In genomic region chr7:151080091-151080521, GRCh38 we compare ENCODE assay signal across 8 cellular contexts. TPM values are rescaled to one million over a fixed set of nuclear protein-coding genes. Genes with fewer than 3 reads are reported as not detected.
DNase-seq lines count a peak whose midpoint lies in the region; ATAC-seq, FAIRE-seq and TF ChIP-seq lines count a peak whose summit lies in the region.

No MANE protein-coding gene starts in this region.

- TF ChIP-seq POLR2A in A549 (IDR thresholded peaks at IDR 0.05; ENCODE audit: low read length): no peak
- TF ChIP-seq POLR2A in K562 (conservative IDR thresholded peaks at IDR 0.05): no peak

- H4K20me1 ChIP-seq in Loucy (ENCODE audit: insufficient read depth, low read length, poor library complexity, severe bottlenecking): peaks cover 14% of the 10 kb centered on the region
- H4K20me1 ChIP-seq in K562 (replicated peaks; ENCODE audit: control insufficient read depth, insufficient read depth, low read length): peaks cover 5% of the 10 kb centered on the region

- FAIRE-seq in A549 (lab: Jason Lieb, UNC) (no peak), K562 (lab: Jason Lieb, UNC) (peak; percentile 69), kidney (lab: Jason Lieb, UNC) (no peak)

- H3K9me3 ChIP-seq in A549 (no peaks in the 10 kb centered on the region), Loucy (ENCODE audit: insufficient read depth, low read depth, low read length) (no peaks in the 10 kb centered on the region), K562 (replicated peaks; ENCODE audit: control insufficient read depth, insufficient read depth, low read depth, low read length) (no peaks in the 10 kb centered on the region), kidney (ENCODE audit: control insufficient read depth in 1 of 2, low read length in 2 of 2) (no peaks in the 10 kb centered on the region)

- TF ChIP-seq EP300 in A549 (IDR thresholded peaks at IDR 0.05) (no peak), K562 (IDR thresholded peaks at IDR 0.05; ENCODE audit: low read length) (no peak)

- BruUV-seq in K562 (replicated peaks; lab: Mats Ljungman, UMichigan): TSS peak; percentile 57

- no peaks in the 10 kb centered on the region for H3K27me3 ChIP-seq in Loucy (ENCODE audit: insufficient read depth, low read length, poor library complexity, severe bottlenecking)
- H3K27me3 ChIP-seq in K562 (ENCODE audit: control insufficient read depth in 2 of 2, insufficient read depth in 2 of 2, low read length in 2 of 2): no peaks in the 10 kb centered on the region

- H3K27ac ChIP-seq in A549 (peak overlapping the region; percentile 98), K562 (ENCODE audit: extremely low read depth, low read depth, low read length) (peak overlapping the region; percentile 94), kidney (ENCODE audit: low read depth in 2 of 2, low read length in 2 of 2) (peak overlapping the region; percentile 82 to 88)

- peaks cover 8% of the 10 kb centered on the region for H3K27me3 Mint-ChIP-seq in stimulated activated naive CD8-positive, alpha-beta T cell treated with anti-CD3 and anti-CD28 coated beads, Interleukin-15, amount 100 ng/mL, for 72 hours

- H3K27ac Mint-ChIP-seq in stimulated activated naive CD8-positive, alpha-beta T cell treated with anti-CD3 and anti-CD28 coated beads, Interleukin-15, amount 100 ng/mL, for 72 hours: peak overlapping the region; percentile 95 to 97

- H3K9me2 ChIP-seq in Loucy (replicated peaks; ENCODE audit: low read depth, low read length): no peaks in the 10 kb centered on the region

- H3K4me1 ChIP-seq in A549 (peaks cover 57% of the 10 kb centered on the region), Loucy (ENCODE audit: insufficient read depth, low read length, poor library complexity, severe bottlenecking) (peaks cover 29% of the 10 kb centered on the region), K562 (replicated peaks in 1 of 2; ENCODE audit: control insufficient read depth in 2 of 2, insufficient read depth in 2 of 2, low read length in 2 of 2) (peaks cover 43 to 88% of the 10 kb centered on the region in 2 experiments), kidney (ENCODE audit: control insufficient read depth in 1 of 2, insufficient read depth in 1 of 2, low read depth in 1 of 2, low read length in 2 of 2) (peaks cover 6 to 40% of the 10 kb centered on the region in 2 donors)

- H3K4me3 ChIP-seq in A549 (peak overlapping the region; percentile 93), Loucy (ENCODE audit: low read length, poor library complexity, severe bottlenecking) (peak overlapping the region; percentile 100), K562 (peak overlapping the region; percentile 89), kidney (ENCODE audit: low read length in 2 of 2) (peak overlapping the region; percentile 89 to 91)

- H3K4me2 ChIP-seq in A549 (peak overlapping the region; percentile 95), Loucy (ENCODE audit: low read depth, low read length, poor library complexity, severe bottlenecking) (peak overlapping the region; percentile 100), K562 (ENCODE audit: insufficient read depth, low read length) (peak overlapping the region; percentile 97)

- H3K4me1 Mint-ChIP-seq in stimulated activated naive CD8-positive, alpha-beta T cell treated with anti-CD3 and anti-CD28 coated beads, Interleukin-15, amount 100 ng/mL, for 72 hours: peaks cover 60% of the 10 kb centered on the region

- H3K9ac ChIP-seq in Loucy (ENCODE audit: low read depth, low read length, poor library complexity, severe bottlenecking) (peak overlapping the region; percentile 99), K562 (ENCODE audit: insufficient read depth in 1 of 2, low read depth in 2 of 2, low read length in 2 of 2) (peak overlapping the region; percentile 94 to 97), kidney (ENCODE audit: low read length in 2 of 2) (peak overlapping the region; percentile 61 to 91)

- intact Hi-C loops in K562 (cut with micrococcal nuclease) (loop anchor here (1.0 to 10.0 kb wide), 2 partner anchors 19 to 765 kb away; no protein-coding TSS in a partner anchor), kidney (cut with DNase I) (no loop called here)

- ATAC-seq in A549 (peak; percentile 1 to 11; a peak in 3 of 6 replicates), GM18907 (IDR thresholded peaks at IDR 0.05; ENCODE audit: unreplicated experiment) (peak; percentile 4), K562 (peak; percentile 4)
- ATAC-seq in stimulated activated naive CD8-positive, alpha-beta T cell treated with anti-CD3 and anti-CD28 coated beads, Interleukin-15, amount 100 ng/mL, for 72 hours: peak; percentile 3

- CTCF ChIA-PET in A549 (lab: Yijun Ruan, JAX) (interaction anchor here (1.8 to 27.1 kb wide), 2 partner anchors 19 to 27 kb away, joined by 7 to 412 read pairs; no protein-coding TSS in a partner anchor), K562 (lab: Yijun Ruan, JAX; ENCODE audit: low intra/inter-chr PET ratio) (no interaction called here)

- peak overlapping the region; percentile 93 for H2AFZ ChIP-seq in Loucy (ENCODE audit: low read length)
- H2AFZ ChIP-seq in K562 (ENCODE audit: low read depth, low read length): peak overlapping the region; percentile 78

- peaks cover 14% of the 10 kb centered on the region; the same call in 1 of the 2 replicates for H3K36me3 ChIP-seq in Loucy (ENCODE audit: insufficient read depth, low read length)
- peaks cover 56% of the 10 kb centered on the region for H3K36me3 ChIP-seq in K562 (ENCODE audit: control insufficient read depth, insufficient read depth, low read length)
- peaks cover 2 to 5% of the 10 kb centered on the region in 2 donors for H3K36me3 ChIP-seq in kidney (ENCODE audit: control insufficient read depth in 1 of 2, insufficient read depth in 2 of 2, low read length in 2 of 2)

- peak in 1 of 2 experiments; percentile 45 for DNase-seq in A549 (ENCODE audit: low read depth in 1 of 2, low spot score in 1 of 2)
- DNase-seq in K562 (ENCODE audit: extremely low read depth in 1 of 4, low spot score in 3 of 4): peak in 3 of 4 experiments; percentile 63 to 65 (median 64)
- no peak for DNase-seq in kidney
- no peak for DNase-seq in stimulated activated naive CD8-positive, alpha-beta T cell treated with anti-CD3 and anti-CD28 coated beads, Interleukin-15, amount 100 ng/mL, for 72 hours
- no peak for DNase-seq in stimulated activated naive CD4-positive, alpha-beta T cell treated with Interleukin-2 at 50 U/mL for 16 hours (lab: John Stamatoyannopoulos, UW)
- DNase-seq in OCI-M2 (lab: John Stamatoyannopoulos, UW; ENCODE audit: unreplicated experiment): no peak

- peak overlapping the region; percentile 85 to 92 for H3K4me3 Mint-ChIP-seq in stimulated activated naive CD8-positive, alpha-beta T cell treated with anti-CD3 and anti-CD28 coated beads, Interleukin-15, amount 100 ng/mL, for 72 hours

- in situ Hi-C loops in K562 (cut with MboI): no loop called here

- TF ChIP-seq CTCF in A549 (IDR thresholded peaks at IDR 0.05) (no peak), Loucy (conservative IDR thresholded peaks at IDR 0.05; ENCODE audit: low read length) (no peak), K562 (IDR thresholded peaks at IDR 0.05 in 2 of 3, conservative IDR thresholded peaks at IDR 0.05 in 1 of 3; ENCODE audit: insufficient read depth in 2 of 3, low read depth in 1 of 3, low read length in 3 of 3) (no peak), kidney (IDR thresholded peaks at IDR 0.05; ENCODE audit: borderline replicate concordance, extremely low read depth, insufficient read depth) (no peak)

- H3K9me3 Mint-ChIP-seq in stimulated activated naive CD8-positive, alpha-beta T cell treated with anti-CD3 and anti-CD28 coated beads, Interleukin-15, amount 100 ng/mL, for 72 hours: no peaks in the 10 kb centered on the region

- H3F3A ChIP-seq in Loucy (ENCODE audit: low read depth): 0 out of 2 replicates have a peak, but pooled peaks cover 5% of the 10 kb centered on the region

- POLR2A ChIA-PET in A549 (lab: Yijun Ruan, JAX): interaction anchor here (1.0 to 1.4 kb wide), 5 partner anchors 14 to 41 kb away, joined by 3 to 14 read pairs (median 4); no protein-coding TSS in a partner anchor
- POLR2A ChIA-PET in K562 (lab: Yijun Ruan, JAX): interaction anchor here (0.6 to 3.5 kb wide), 16 partner anchors 9 to 757 kb away, joined by 3 to 24 read pairs (median 7); partner anchors contain the start of genes ABCB8, ACTR3C, LRRC61 and SLC4A2

- under 1% methylated on average over 23 of the region's 30 CpGs for WGBS in A549 (ENCODE audit: missing lambda C conversion rate)
- WGBS in K562 (ENCODE audit: insufficient coverage, low coverage, missing lambda C conversion rate): 1% methylated on average over 30 of the region's 30 CpGs

- peaks cover 40% of the 10 kb centered on the region for H3K79me2 ChIP-seq in Loucy (ENCODE audit: insufficient read depth, low read length)
- H3K79me2 ChIP-seq in K562 (ENCODE audit: control insufficient read depth, insufficient read depth, low read length): peaks cover 46% of the 10 kb centered on the region

- H3K9me1 ChIP-seq in K562 (ENCODE audit: control insufficient read depth, insufficient read depth, low read length): no peaks in the 10 kb centered on the region

- TF ChIP-seq RAD21 in A549 (conservative IDR thresholded peaks at IDR 0.05 in 1 of 2, IDR thresholded peaks at IDR 0.05 in 1 of 2): no peak
- peak in 1 of 2 experiments; percentile 2; a peak in 1 of 4 replicates for TF ChIP-seq RAD21 in K562 (CRISPR knock-in tag; conservative IDR thresholded peaks at IDR 0.05 in 1 of 2, IDR thresholded peaks at IDR 0.05 in 1 of 2)

RNA-seq across cellular contexts. Expression of gene FASTK, which starts 0.5 kb away (rescaled TPM):
- 38.5 and 51.7 TPM in 2 replicates for polyA plus RNA-seq in A549 (2011; rRNA removed)
- 105 and 138 TPM in 2 replicates for polyA plus RNA-seq in A549 (2012; cell fraction: cytosol; rRNA removed)
- polyA plus RNA-seq in A549 (2012; cell fraction: nucleus; rRNA removed): 515 and 603 TPM in 2 replicates
- 66.0 to 78.6 TPM (median 72.4 TPM) in 3 replicates for polyA plus RNA-seq in A549 (2017; fragmentation: RNase III; extraction: RNeasy Plus Mini Kit Qiagen cat#74134 plus additional on column Dnase treatment)
- 49.4 and 58.9 TPM in 2 replicates for polyA minus RNA-seq in A549 (2011; rRNA and poly(A)+ RNA removed)
- 153 and 539 TPM in 2 replicates for total RNA-seq in K562 (2011; cell fraction: chromatin; rRNA removed; ENCODE audit: low replicate concordance)
- 501 and 515 TPM in 2 replicates for total RNA-seq in K562 (2011; cell fraction: nucleolus; rRNA removed)
- 225 and 261 TPM in 2 replicates for total RNA-seq in K562 (2011; cell fraction: nucleoplasm; rRNA removed)
- 114 and 139 TPM in 2 replicates for total RNA-seq in K562 (2014; rRNA removed)
- 8.3 and 12.6 TPM in 2 replicates for total RNA-seq in K562 (2014; rRNA removed; fragmentation: Illumina TruSeq; extraction: Trizol)
- 50.3 and 55.4 TPM in 2 replicates for total RNA-seq in K562 (2015; rRNA removed; fragmentation: Illumina TruSeq; extraction: Trizol)
- 106 and 112 TPM in 2 replicates for total RNA-seq in K562 (2021)
- 48.2 and 69.4 TPM in 2 replicates for polyA plus RNA-seq in K562 (2011; rRNA removed)
- 50.7 and 105 TPM in 2 replicates for polyA plus RNA-seq in K562 (2011; cell fraction: cytosol; rRNA removed)
- 711 and 1,075 TPM in 2 replicates for polyA plus RNA-seq in K562 (2011; cell fraction: nucleus; rRNA removed)
- polyA plus RNA-seq in K562 (2012): 70.9 and 124 TPM in 2 replicates
- polyA plus RNA-seq in K562 (2014; fragmentation: Illumina TruSeq; extraction: Trizol): 38.2 and 53.4 TPM in 2 replicates
- 1 to 10 TPM in 1 of 2 experiments, under 1 TPM in 1; 0.51 to 2.7 TPM for polyA plus RNA-seq in K562 (2014; fragmentation: Nextera tagmentation; extraction: Ambion mirVana)
- 150 and 181 TPM in 2 replicates for polyA plus RNA-seq in K562 (2014; rRNA removed)
- polyA minus RNA-seq in K562 (2011; rRNA and poly(A)+ RNA removed): 18.8 and 24.7 TPM in 2 replicates
- 22.8 and 23.4 TPM in 2 replicates for polyA minus RNA-seq in K562 (2011; cell fraction: cytosol; rRNA and poly(A)+ RNA removed)
- 187 and 189 TPM in 2 replicates for polyA minus RNA-seq in K562 (2011; cell fraction: nucleus; rRNA and poly(A)+ RNA removed)
- total RNA-seq in kidney: 71.2 TPM
- polyA plus RNA-seq in kidney (ENCODE audit: insufficient read depth, low read depth, low replicate concordance): 116 TPM

RNA-seq across cellular contexts. Expression of gene TMUB1, which starts 3.2 kb away (rescaled TPM):
- 12.4 and 14.0 TPM in 2 replicates for polyA plus RNA-seq in A549 (2011; rRNA removed)
- 45.5 and 65.8 TPM in 2 replicates for polyA plus RNA-seq in A549 (2012; cell fraction: cytosol; rRNA removed)
- polyA plus RNA-seq in A549 (2012; cell fraction: nucleus; rRNA removed): 65.1 and 82.1 TPM in 2 replicates
- 31.5 to 37.7 TPM (median 37.3 TPM) in 3 replicates for polyA plus RNA-seq in A549 (2017; fragmentation: RNase III; extraction: RNeasy Plus Mini Kit Qiagen cat#74134 plus additional on column Dnase treatment)
- 4.1 and 6.0 TPM in 2 replicates for polyA minus RNA-seq in A549 (2011; rRNA and poly(A)+ RNA removed)
- 28.8 and 70.7 TPM in 2 replicates for total RNA-seq in K562 (2011; cell fraction: chromatin; rRNA removed; ENCODE audit: low replicate concordance)
- 113 and 126 TPM in 2 replicates for total RNA-seq in K562 (2011; cell fraction: nucleolus; rRNA removed)
- total RNA-seq in K562 (2011; cell fraction: nucleoplasm; rRNA removed): 72.2 and 72.4 TPM in 2 replicates
- 189 and 255 TPM in 2 replicates for total RNA-seq in K562 (2014; rRNA removed)
- 19.4 and 21.4 TPM in 2 replicates for total RNA-seq in K562 (2014; rRNA removed; fragmentation: Illumina TruSeq; extraction: Trizol)
- 86.3 and 97.0 TPM in 2 replicates for total RNA-seq in K562 (2015; rRNA removed; fragmentation: Illumina TruSeq; extraction: Trizol)
- total RNA-seq in K562 (2021): 233 and 241 TPM in 2 replicates
- polyA plus RNA-seq in K562 (2011; rRNA removed): 38.4 and 59.7 TPM in 2 replicates
- 86.5 and 297 TPM in 2 replicates for polyA plus RNA-seq in K562 (2011; cell fraction: cytosol; rRNA removed)
- 123 and 249 TPM in 2 replicates for polyA plus RNA-seq in K562 (2011; cell fraction: nucleus; rRNA removed)
- polyA plus RNA-seq in K562 (2012): 165 and 183 TPM in 2 replicates
- 74.1 and 210 TPM in 2 replicates for polyA plus RNA-seq in K562 (2014; fragmentation: Illumina TruSeq; extraction: Trizol)
- polyA plus RNA-seq in K562 (2014; fragmentation: Nextera tagmentation; extraction: Ambion mirVana): under 1 TPM; 0.14 to 0.34 TPM
- 195 and 207 TPM in 2 replicates for polyA plus RNA-seq in K562 (2014; rRNA removed)
- polyA minus RNA-seq in K562 (2011; rRNA and poly(A)+ RNA removed): 8.2 and 12.5 TPM in 2 replicates
- 52.4 and 69.4 TPM in 2 replicates for polyA minus RNA-seq in K562 (2011; cell fraction: cytosol; rRNA and poly(A)+ RNA removed)
- polyA minus RNA-seq in K562 (2011; cell fraction: nucleus; rRNA and poly(A)+ RNA removed): 18.0 and 20.3 TPM in 2 replicates
- 36.9 TPM for total RNA-seq in kidney
- polyA plus RNA-seq in kidney (ENCODE audit: insufficient read depth, low read depth, low replicate concordance): 79.9 TPM

RNA-seq across cellular contexts. Expression of gene AGAP3, which starts 6.2 kb away (rescaled TPM):
- polyA plus RNA-seq in A549 (2011; rRNA removed) (33.8 and 34.1 TPM in 2 replicates), A549 (2017; fragmentation: RNase III; extraction: RNeasy Plus Mini Kit Qiagen cat#74134 plus additional on column Dnase treatment) (42.6 to 45.9 TPM (median 43.1 TPM) in 3 replicates), K562 (2011; rRNA removed) (61.4 and 65.4 TPM in 2 replicates), K562 (2014; fragmentation: Illumina TruSeq; extraction: Trizol) (66.7 and 96.7 TPM in 2 replicates), K562 (2014; fragmentation: Nextera tagmentation; extraction: Ambion mirVana) (1 to 10 TPM; 3.4 to 4.4 TPM), K562 (2014; rRNA removed) (118 and 127 TPM in 2 replicates), kidney (ENCODE audit: insufficient read depth, low read depth, low replicate concordance) (35.8 TPM)
- polyA plus RNA-seq in A549 (2012; cell fraction: cytosol; rRNA removed): 90.2 and 106 TPM in 2 replicates
- polyA plus RNA-seq in A549 (2012; cell fraction: nucleus; rRNA removed): 233 and 266 TPM in 2 replicates
- 30.9 and 37.2 TPM in 2 replicates for polyA minus RNA-seq in A549 (2011; rRNA and poly(A)+ RNA removed)
- 309 and 657 TPM in 2 replicates for total RNA-seq in K562 (2011; cell fraction: chromatin; rRNA removed; ENCODE audit: low replicate concordance)
- total RNA-seq in K562 (2011; cell fraction: nucleolus; rRNA removed): 263 and 322 TPM in 2 replicates
- 258 and 293 TPM in 2 replicates for total RNA-seq in K562 (2011; cell fraction: nucleoplasm; rRNA removed)
- total RNA-seq in K562 (2014; rRNA removed) (62.2 and 94.2 TPM in 2 replicates), K562 (2014; rRNA removed; fragmentation: Illumina TruSeq; extraction: Trizol) (34.6 and 44.0 TPM in 2 replicates), K562 (2015; rRNA removed; fragmentation: Illumina TruSeq; extraction: Trizol) (59.8 and 60.0 TPM in 2 replicates), K562 (2021) (178 and 208 TPM in 2 replicates), kidney (64.4 TPM)
- polyA plus RNA-seq in K562 (2011; cell fraction: cytosol; rRNA removed): 86.8 and 233 TPM in 2 replicates
- 273 and 510 TPM in 2 replicates for polyA plus RNA-seq in K562 (2011; cell fraction: nucleus; rRNA removed)
- 83.7 and 110 TPM in 2 replicates for polyA plus RNA-seq in K562 (2012)
- polyA minus RNA-seq in K562 (2011; rRNA and poly(A)+ RNA removed): 34.5 and 46.4 TPM in 2 replicates
- 64.1 and 65.6 TPM in 2 replicates for polyA minus RNA-seq in K562 (2011; cell fraction: cytosol; rRNA and poly(A)+ RNA removed)
- 79.9 and 118 TPM in 2 replicates for polyA minus RNA-seq in K562 (2011; cell fraction: nucleus; rRNA and poly(A)+ RNA removed)

RNA-seq across cellular contexts. Expression of gene SLC4A2, which starts 20.7 kb away (rescaled TPM):
- polyA plus RNA-seq in A549 (2011; rRNA removed) (99.6 and 112 TPM in 2 replicates), A549 (2017; fragmentation: RNase III; extraction: RNeasy Plus Mini Kit Qiagen cat#74134 plus additional on column Dnase treatment) (253 to 280 TPM (median 275 TPM) in 3 replicates), K562 (2011; rRNA removed) (69.2 and 85.2 TPM in 2 replicates), K562 (2014; fragmentation: Illumina TruSeq; extraction: Trizol) (166 and 212 TPM in 2 replicates), K562 (2014; fragmentation: Nextera tagmentation; extraction: Ambion mirVana) (10 to 100 TPM; 11.4 to 28.8 TPM), K562 (2014; rRNA removed) (306 and 316 TPM in 2 replicates), kidney (ENCODE audit: insufficient read depth, low read depth, low replicate concordance) (150 TPM)
- polyA plus RNA-seq in A549 (2012; cell fraction: cytosol; rRNA removed): 227 and 233 TPM in 2 replicates
- polyA plus RNA-seq in A549 (2012; cell fraction: nucleus; rRNA removed): 658 and 805 TPM in 2 replicates
- polyA minus RNA-seq in A549 (2011; rRNA and poly(A)+ RNA removed): 118 and 170 TPM in 2 replicates
- 230 and 845 TPM in 2 replicates for total RNA-seq in K562 (2011; cell fraction: chromatin; rRNA removed; ENCODE audit: low replicate concordance)
- 746 and 756 TPM in 2 replicates for total RNA-seq in K562 (2011; cell fraction: nucleolus; rRNA removed)
- total RNA-seq in K562 (2011; cell fraction: nucleoplasm; rRNA removed): 367 and 388 TPM in 2 replicates
- total RNA-seq in K562 (2014; rRNA removed) (360 and 417 TPM in 2 replicates), K562 (2014; rRNA removed; fragmentation: Illumina TruSeq; extraction: Trizol) (32.6 and 55.0 TPM in 2 replicates), K562 (2015; rRNA removed; fragmentation: Illumina TruSeq; extraction: Trizol) (130 and 132 TPM in 2 replicates), K562 (2021) (363 and 375 TPM in 2 replicates), kidney (104 TPM)
- 68.0 and 147 TPM in 2 replicates for polyA plus RNA-seq in K562 (2011; cell fraction: cytosol; rRNA removed)
- polyA plus RNA-seq in K562 (2011; cell fraction: nucleus; rRNA removed): 438 and 829 TPM in 2 replicates
- polyA plus RNA-seq in K562 (2012): 243 and 347 TPM in 2 replicates
- polyA minus RNA-seq in K562 (2011; rRNA and poly(A)+ RNA removed): 29.9 and 60.1 TPM in 2 replicates
- 79.9 and 106 TPM in 2 replicates for polyA minus RNA-seq in K562 (2011; cell fraction: cytosol; rRNA and poly(A)+ RNA removed)
- 138 and 143 TPM in 2 replicates for polyA minus RNA-seq in K562 (2011; cell fraction: nucleus; rRNA and poly(A)+ RNA removed)

RNA-seq across cellular contexts. Expression of gene CDK5, which starts 22.4 kb away (rescaled TPM):
- 29.6 and 30.0 TPM in 2 replicates for polyA plus RNA-seq in A549 (2011; rRNA removed)
- polyA plus RNA-seq in A549 (2012; cell fraction: cytosol; rRNA removed): 45.6 and 54.0 TPM in 2 replicates
- polyA plus RNA-seq in A549 (2012; cell fraction: nucleus; rRNA removed): 38.0 and 53.8 TPM in 2 replicates
- polyA plus RNA-seq in A549 (2017; fragmentation: RNase III; extraction: RNeasy Plus Mini Kit Qiagen cat#74134 plus additional on column Dnase treatment): 41.2 to 51.0 TPM (median 50.3 TPM) in 3 replicates
- 31.2 and 48.9 TPM in 2 replicates for polyA minus RNA-seq in A549 (2011; rRNA and poly(A)+ RNA removed)
- total RNA-seq in K562 (2011; cell fraction: chromatin; rRNA removed; ENCODE audit: low replicate concordance): 19.7 and 25.7 TPM in 2 replicates
- 30.0 and 32.9 TPM in 2 replicates for total RNA-seq in K562 (2011; cell fraction: nucleolus; rRNA removed)
- 23.7 and 24.5 TPM in 2 replicates for total RNA-seq in K562 (2011; cell fraction: nucleoplasm; rRNA removed)
- total RNA-seq in K562 (2014; rRNA removed): 38.0 and 53.5 TPM in 2 replicates
- total RNA-seq in K562 (2014; rRNA removed; fragmentation: Illumina TruSeq; extraction: Trizol): 11.8 and 20.3 TPM in 2 replicates
- 32.2 and 35.8 TPM in 2 replicates for total RNA-seq in K562 (2015; rRNA removed; fragmentation: Illumina TruSeq; extraction: Trizol)
- total RNA-seq in K562 (2021): 25.0 and 25.3 TPM in 2 replicates
- 27.5 and 28.6 TPM in 2 replicates for polyA plus RNA-seq in K562 (2011; rRNA removed)
- polyA plus RNA-seq in K562 (2011; cell fraction: cytosol; rRNA removed): 47.3 and 82.3 TPM in 2 replicates
- 35.2 and 43.5 TPM in 2 replicates for polyA plus RNA-seq in K562 (2011; cell fraction: nucleus; rRNA removed)
- 36.0 and 38.1 TPM in 2 replicates for polyA plus RNA-seq in K562 (2012)
- polyA plus RNA-seq in K562 (2014; fragmentation: Illumina TruSeq; extraction: Trizol): 29.0 and 34.3 TPM in 2 replicates
- polyA plus RNA-seq in K562 (2014; fragmentation: Nextera tagmentation; extraction: Ambion mirVana): 10 to 100 TPM in 1 of 2 experiments, 1 to 10 TPM in 1; 3.2 to 18.1 TPM
- polyA plus RNA-seq in K562 (2014; rRNA removed): 25.6 and 28.4 TPM in 2 replicates
- polyA minus RNA-seq in K562 (2011; rRNA and poly(A)+ RNA removed): 25.6 and 37.1 TPM in 2 replicates
- 13.6 and 28.1 TPM in 2 replicates for polyA minus RNA-seq in K562 (2011; cell fraction: cytosol; rRNA and poly(A)+ RNA removed)
- polyA minus RNA-seq in K562 (2011; cell fraction: nucleus; rRNA and poly(A)+ RNA removed): 15.5 and 21.0 TPM in 2 replicates
- total RNA-seq in kidney: 9.1 TPM
- 21.5 TPM for polyA plus RNA-seq in kidney (ENCODE audit: insufficient read depth, low read depth, low replicate concordance)

Comparison
In these comparisons a context has a peak if more than half of its experiments do, and no peak if none do; other contexts are left out.
1. DNase-seq: peak in K562 (3 of 4); none in kidney (single experiment), stimulated activated naive CD8-positive, alpha-beta T cell treated with anti-CD3 and anti-CD28 coated beads, Interleukin-15, amount 100 ng/mL, for 72 hours (0 of 2), stimulated activated naive CD4-positive, alpha-beta T cell treated with Interleukin-2 at 50 U/mL for 16 hours (single experiment) and OCI-M2 (single experiment).
2. Of the 35 proteins assayed by ChIP-seq in both K562 and A549: peak only in K562: BHLHE40 and MAX; only in A549: none; in both: none; in neither: 30; mixed calls (peak in some experiments, not most) for 3.
3. Peak in every context shown above with its lines, with median percentiles within 50 percentile points of each other: ATAC-seq, H3K27ac ChIP-seq, H3K4me2 ChIP-seq, H3K4me3 ChIP-seq and H3K9ac ChIP-seq.